In genomic region chr2:38605298-38605830, GRCh38 we compare ENCODE assay signal across 20 cellular contexts. TPM values are rescaled to one million over a fixed set of nuclear protein-coding genes. Genes with fewer than 3 reads are reported as not detected.
DNase-seq lines count a peak whose midpoint lies in the region; FAIRE-seq and TF ChIP-seq lines count a peak whose summit lies in the region.
"Had no signal": no experiment of that assay in that cellular context is flagged by ENCODE, and none has a peak within 500 bp of the region (broad histone marks: within the 10 kb centered on the region; RNA-seq: fewer than 3 reads in every experiment).

No MANE protein-coding gene starts in this region.

- H4K20me1 ChIP-seq in BLaER1 treated with 17β-estradiol and CSF1 and Interleukin-3, amounts not matched to agents 10 nM and 100 nM = peaks cover 11 to 51% (median 29%) of the 10 kb centered on the region in 11 experiments; a peak in 19 of 22 replicates

- TF ChIP-seq POLR2A in esophagus muscularis mucosa (IDR thresholded peaks at IDR 0.05; ENCODE audit: low read depth) = no peak

- FAIRE-seq in GM18507 (lab: Jason Lieb, UNC) = peak; percentile 26
- FAIRE-seq: A204.1, G401.6 had no signal

- no peak overlapping the region for H3K9ac ChIP-seq in BLaER1 treated with 17β-estradiol and CSF1 and Interleukin-3, amounts not matched to agents 10 nM and 100 nM

- TF ChIP-seq EP300 in esophagus muscularis mucosa (IDR thresholded peaks at IDR 0.05) = no peak

- 97% methylated on average over 4 of the region's 4 CpGs for WGBS in esophagus muscularis mucosa

- peaks cover 32 to 67% (median 57%) of the 10 kb centered on the region in 10 experiments for H3K4me1 ChIP-seq in BLaER1 treated with 17β-estradiol and CSF1 and Interleukin-3, amounts not matched to agents 10 nM and 100 nM
- H3K4me1 ChIP-seq in esophagus muscularis mucosa = peaks cover 4 to 17% (median 14%) of the 10 kb centered on the region in 4 donors

- no peak for TF ChIP-seq CTCF in esophagus muscularis mucosa (IDR thresholded peaks at IDR 0.05)

- peaks cover 10 to 17% (median 14%) of the 10 kb centered on the region in 11 experiments; a peak in 20 of 22 replicates for H3K9me3 ChIP-seq in BLaER1 treated with 17β-estradiol and CSF1 and Interleukin-3, amounts not matched to agents 10 nM and 100 nM (replicated peaks in 1 of 11)
- no peaks in the 10 kb centered on the region for H3K9me3 ChIP-seq in esophagus muscularis mucosa
- H3K9me3 ChIP-seq: HAP-1, Peyer's patch had no signal

- DNase-seq in GM18507 (ENCODE audit: extremely low spot score, insufficient read length, low read depth) (no peak), SK-MEL-5 (ENCODE audit: low read depth, low spot score) (peak; percentile 68), left kidney (ENCODE audit: low read depth, low spot score) (peak; percentile 80), esophagus muscularis mucosa (ENCODE audit: extremely low spot score) (no peak), DMS53 (lab: John Stamatoyannopoulos, UW) (no peak), DMS79 treated with DMSO at 0.1 percent for 48 hours (lab: John Stamatoyannopoulos, UW) (no peak), OCI-M1 (lab: John Stamatoyannopoulos, UW) (no peak)
- DNase-seq: DND-41, NCI-H187, NCI-H2171, NCI-H446 treated with DMSO at 0.1 percent for 48 hours, NCI-H774, Peyer's patch, Right ventricle myocardium superior, T-helper 1 cell had no signal

- in situ Hi-C loops in SK-MEL-5 (cut with HindIII; ENCODE audit: low pct_unique_long_range_greater_than_20kb, low sequenced_read_pairs) = no loop called here

- intact Hi-C loops in esophagus muscularis mucosa (cut with DNase I) = loop anchor here (10.0 kb wide), 2 partner anchors 231 to 519 kb away; partner anchors contain the start of genes ATL2 and SOS1

- no peaks in the 10 kb centered on the region for H3K36me3 ChIP-seq in BLaER1 treated with 17β-estradiol and CSF1 and Interleukin-3, amounts not matched to agents 10 nM and 100 nM
- H3K36me3 ChIP-seq in esophagus muscularis mucosa = no peaks in the 10 kb centered on the region
- H3K36me3 ChIP-seq: HAP-1, Peyer's patch had no signal

- H3K4me2 ChIP-seq in BLaER1 treated with 17β-estradiol and CSF1 and Interleukin-3, amounts not matched to agents 10 nM and 100 nM = peak overlapping the region in 7 of 11 experiments; percentile 3 to 82 (median 72); a peak in 11 of 22 replicates

- H3K27me3 ChIP-seq in BLaER1 treated with 17β-estradiol and CSF1 and Interleukin-3, amounts not matched to agents 10 nM and 100 nM = peaks cover 48 to 99% (median 79%) of the 10 kb centered on the region in 11 experiments
- no peaks in the 10 kb centered on the region for H3K27me3 ChIP-seq in esophagus muscularis mucosa
- H3K27me3 ChIP-seq: Peyer's patch had no signal

- no peak overlapping the region for H3K4me3 ChIP-seq in BLaER1 treated with 17β-estradiol and CSF1 and Interleukin-3, amounts not matched to agents 10 nM and 100 nM
- H3K4me3 ChIP-seq in esophagus muscularis mucosa = no peak overlapping the region
- H3K4me3 ChIP-seq: HAP-1, Peyer's patch had no signal

- no peak overlapping the region for H3K27ac ChIP-seq in BLaER1 treated with 17β-estradiol and CSF1 and Interleukin-3, amounts not matched to agents 10 nM and 100 nM
- no peak overlapping the region for H3K27ac ChIP-seq in esophagus muscularis mucosa (replicated peaks in 1 of 4)
- H3K27ac ChIP-seq: C4-2B, Peyer's patch had no signal

RNA-seq across cellular contexts. Expression of gene HNRNPLL, which starts 2.6 kb away (rescaled TPM):
- total RNA-seq in SK-MEL-5 (2014; rRNA removed; shearing (Covaris generic)) = 62.9 and 67.1 TPM in 2 replicates
- 30.4 and 34.0 TPM in 2 replicates for polyA plus RNA-seq in SK-MEL-5 (2015; cell fraction: cytosol; rRNA removed)
- 56.9 and 67.6 TPM in 2 replicates for polyA plus RNA-seq in SK-MEL-5 (2015; cell fraction: nucleus; rRNA removed)
- 10 to 100 TPM; 50.2 to 61.5 (median 54.0) TPM for total RNA-seq in esophagus muscularis mucosa

Comparison
In these comparisons a context has a peak if more than half of its experiments do, and no peak if none do; other contexts are left out.
1. DNase-seq: peak in SK-MEL-5 (single experiment) and left kidney (single experiment); none in GM18507 (single experiment), esophagus muscularis mucosa (single experiment), DMS53 (single experiment), DMS79 treated with DMSO at 0.1 percent for 48 hours (single experiment) and OCI-M1 (single experiment).